In the genomic region with DNA sequence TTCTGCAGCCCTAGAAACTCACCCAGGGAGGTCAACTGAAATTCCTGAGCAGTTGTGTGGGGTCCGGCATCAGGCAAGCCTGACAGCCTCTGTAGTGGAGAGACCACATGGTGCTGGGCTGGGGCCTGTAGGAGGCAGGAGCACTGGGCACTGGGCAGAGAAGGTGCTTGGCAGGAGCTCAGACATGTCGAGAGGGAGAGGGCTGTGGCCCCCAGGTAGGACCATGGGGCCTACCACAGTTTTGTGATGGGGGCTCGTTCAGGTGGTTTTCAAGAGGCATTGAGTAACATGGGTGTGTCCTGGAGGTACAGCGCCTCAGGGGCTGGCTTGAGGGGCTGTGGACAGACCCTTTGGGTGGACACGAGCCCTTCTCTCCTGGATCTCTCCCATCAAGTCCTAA, we compare ENCODE assay signal across 15 cellular contexts. TPM values are rescaled to one million over a fixed set of nuclear protein-coding genes. Genes with fewer than 3 reads are reported as not detected.
DNase-seq lines count a peak whose midpoint lies in the region; ATAC-seq and TF ChIP-seq lines count a peak whose summit lies in the region.
"Had no signal": no experiment of that assay in that cellular context is flagged by ENCODE, and none has a peak within 500 bp of the region (broad histone marks: within the 10 kb centered on the region; RNA-seq: fewer than 3 reads in every experiment).

No MANE protein-coding gene starts in this region.

- H3K4me1 Mint-ChIP-seq in Caco-2 (ENCODE audit: low read depth, unreplicated experiment) (peaks cover 38% of the 10 kb centered on the region), glutamatergic neuron (ENCODE audit: low read depth, unreplicated experiment) (peaks cover 53% of the 10 kb centered on the region)
- no peaks in the 10 kb centered on the region for H3K4me1 Mint-ChIP-seq in activated T-helper 17 cell treated with anti-CD3 and anti-CD28 coated beads, Interleukin-2, amount 50 U/mL, for 72 hours
- H3K4me1 Mint-ChIP-seq: B cell had no signal

- no peaks in the 10 kb centered on the region for H3K9me3 Mint-ChIP-seq in Caco-2 (ENCODE audit: unreplicated experiment)
- H3K9me3 Mint-ChIP-seq in activated T-helper 17 cell treated with anti-CD3 and anti-CD28 coated beads, Interleukin-2, amount 50 U/mL, for 72 hours = no peaks in the 10 kb centered on the region
- peaks cover 8% of the 10 kb centered on the region for H3K9me3 Mint-ChIP-seq in glutamatergic neuron (ENCODE audit: unreplicated experiment)
- H3K9me3 Mint-ChIP-seq: CD8-positive, alpha-beta T cell had no signal

- H2BK5ac ChIP-seq in trophoblast cell (ENCODE audit: low read depth, low read length, poor library complexity) = no peak overlapping the region

- H3K4ac ChIP-seq in trophoblast cell (ENCODE audit: low read depth, low read length) = peak overlapping the region; percentile 12

- H3K9me3 ChIP-seq in Caco-2 = no peaks in the 10 kb centered on the region
- H3K9me3 ChIP-seq in trophoblast cell (ENCODE audit: insufficient read depth, low read depth, low read length) = no peaks in the 10 kb centered on the region

- POLR2A ChIA-PET in Caco-2 (lab: Charles Lee) = no interaction called here

- no peak overlapping the region for H4K8ac ChIP-seq in trophoblast cell (ENCODE audit: low read depth, low read length)

- H3K4me3 ChIP-seq in Caco-2 (ENCODE audit: low read depth, low read length) (no peak overlapping the region), trophoblast cell (ENCODE audit: low read depth, low read length) (no peak overlapping the region)
- H3K4me3 ChIP-seq: BLaER1 treated with 17β-estradiol and CSF1 and Interleukin-3, amounts not matched to agents 10 nM and 100 nM; GM23338 had no signal

- no peak overlapping the region for H4K12ac ChIP-seq in trophoblast cell (ENCODE audit: low read depth, low read length)

- intact Hi-C loops in Caco-2 (cut with micrococcal nuclease; ENCODE audit: unreplicated experiment) = no loop called here

- TF ChIP-seq CTCF in Caco-2 (IDR thresholded peaks at IDR 0.05; ENCODE audit: insufficient read depth in 1 of 2, low read depth in 1 of 2, low read length in 1 of 2, severe bottlenecking in 1 of 2, unreplicated experiment in 1 of 2) (no peak), glutamatergic neuron (IDR thresholded peaks at IDR 0.05; ENCODE audit: partially characterized antibody, unreplicated experiment) (no peak)

- no peak overlapping the region for H2AK5ac ChIP-seq in trophoblast cell (ENCODE audit: low read length)

- H3K27me3 ChIP-seq in Caco-2 (replicated peaks; ENCODE audit: control insufficient read depth, insufficient read depth, low read length) = no peaks in the 10 kb centered on the region
- H3K27me3 ChIP-seq in trophoblast cell (ENCODE audit: insufficient read depth, low read length) = no peaks in the 10 kb centered on the region
- H3K27me3 ChIP-seq: BLaER1 treated with 17β-estradiol and CSF1 and Interleukin-3, amounts not matched to agents 10 nM and 100 nM had no signal

- no TSS peak for BruUV-seq in Caco-2 (replicated peaks; lab: Mats Ljungman, UMichigan)

- H3K4me2 ChIP-seq in trophoblast cell (ENCODE audit: low read length) = no peak overlapping the region
- H3K4me2 ChIP-seq: BLaER1 treated with 17β-estradiol and CSF1 and Interleukin-3, amounts not matched to agents 10 nM and 100 nM; GM23338 had no signal

- H3K14ac ChIP-seq in trophoblast cell (ENCODE audit: low read length) = no peak overlapping the region

- H3K4me3 Mint-ChIP-seq in Caco-2 (ENCODE audit: unreplicated experiment) (no peak overlapping the region), glutamatergic neuron (ENCODE audit: unreplicated experiment) (no peak overlapping the region)
- H3K4me3 Mint-ChIP-seq in activated T-helper 17 cell treated with anti-CD3 and anti-CD28 coated beads, Interleukin-2, amount 50 U/mL, for 72 hours = no peak overlapping the region
- H3K4me3 Mint-ChIP-seq: B cell; CD8-positive, alpha-beta T cell; GM23338; HFFc6 had no signal

- no peak overlapping the region for H3K9ac ChIP-seq in trophoblast cell (ENCODE audit: low read length)
- H3K9ac ChIP-seq: BLaER1 treated with 17β-estradiol and CSF1 and Interleukin-3, amounts not matched to agents 10 nM and 100 nM had no signal

- no peak overlapping the region for H3K18ac ChIP-seq in trophoblast cell (ENCODE audit: low read length)

- no peak overlapping the region for H2AFZ ChIP-seq in trophoblast cell (ENCODE audit: insufficient read depth, low read length, poor library complexity)
- H2AFZ ChIP-seq: GM23338 had no signal

- H3K23ac ChIP-seq in trophoblast cell (ENCODE audit: low read length) = no peak overlapping the region

- H3K27ac Mint-ChIP-seq in Caco-2 (ENCODE audit: unreplicated experiment) (peak overlapping the region; percentile 57), glutamatergic neuron (ENCODE audit: unreplicated experiment) (no peak overlapping the region)
- H3K27ac Mint-ChIP-seq in activated T-helper 17 cell treated with anti-CD3 and anti-CD28 coated beads, Interleukin-2, amount 50 U/mL, for 72 hours = no peak overlapping the region
- H3K27ac Mint-ChIP-seq: B cell; CD8-positive, alpha-beta T cell; GM23338; HFFc6 had no signal

- DNase-seq in Caco-2 (no peak), mesenteric fat pad (ENCODE audit: low spot score) (peak; percentile 84), trophoblast cell (no peak), NCI-H774 (lab: John Stamatoyannopoulos, UW) (no peak), glutamatergic neuron (no peak)
- DNase-seq: CD8-positive, alpha-beta T cell; DMS 273 treated with DMSO at 0.1 percent for 48 hours; DMS53; HCEC 1CT; HFFc6 had no signal

- no CpG with 5 or more reads among the region's 5 CpGs for WGBS in trophoblast cell (ENCODE audit: extremely low coverage, insufficient coverage, insufficient read length)

- H3K36me3 Mint-ChIP-seq in Caco-2 (ENCODE audit: insufficient read depth, unreplicated experiment) = peaks cover 47% of the 10 kb centered on the region
- no peaks in the 10 kb centered on the region for H3K36me3 Mint-ChIP-seq in activated T-helper 17 cell treated with anti-CD3 and anti-CD28 coated beads, Interleukin-2, amount 50 U/mL, for 72 hours (ENCODE audit: low read depth)
- H3K36me3 Mint-ChIP-seq in glutamatergic neuron (ENCODE audit: unreplicated experiment) = no peaks in the 10 kb centered on the region
- H3K36me3 Mint-ChIP-seq: CD8-positive, alpha-beta T cell had no signal

- CTCF ChIA-PET in Caco-2 (lab: Charles Lee) = no interaction called here

- ATAC-seq in activated T-helper 17 cell treated with anti-CD3 and anti-CD28 coated beads, Interleukin-2, amount 50 U/mL, for 72 hours (replicated peaks) = peak; percentile 16
- no peak for ATAC-seq in HG02885 (IDR thresholded peaks at IDR 0.05; ENCODE audit: poor library complexity, unreplicated experiment)
- ATAC-seq: CD8-positive, alpha-beta T cell; GM23338 had no signal

- peaks cover 64% of the 10 kb centered on the region for H3K4me1 ChIP-seq in Caco-2
- peaks cover 35 to 39% of the 10 kb centered on the region in 2 experiments for H3K4me1 ChIP-seq in trophoblast cell (ENCODE audit: control insufficient read depth in 1 of 2, insufficient read depth in 2 of 2, low read length in 2 of 2)
- H3K4me1 ChIP-seq: BLaER1 treated with 17β-estradiol and CSF1 and Interleukin-3, amounts not matched to agents 10 nM and 100 nM had no signal

- no peak overlapping the region for H2BK120ac ChIP-seq in trophoblast cell (ENCODE audit: insufficient read depth, low read length, poor library complexity)

- H4K91ac ChIP-seq in trophoblast cell (ENCODE audit: low read depth, low read length) = peak overlapping the region; percentile 3

- H3K27me3 Mint-ChIP-seq in Caco-2 (ENCODE audit: insufficient read depth, unreplicated experiment) (no peaks in the 10 kb centered on the region), glutamatergic neuron (ENCODE audit: unreplicated experiment) (peaks cover 6% of the 10 kb centered on the region)
- H3K27me3 Mint-ChIP-seq in activated T-helper 17 cell treated with anti-CD3 and anti-CD28 coated beads, Interleukin-2, amount 50 U/mL, for 72 hours = no peaks in the 10 kb centered on the region

- H3K36me3 ChIP-seq in Caco-2 (ENCODE audit: control insufficient read depth, insufficient read depth, low read length) (peaks cover 2% of the 10 kb centered on the region), trophoblast cell (ENCODE audit: control insufficient read depth in 1 of 2, insufficient read depth in 2 of 2, low read length in 2 of 2) (peaks cover 2% of the 10 kb centered on the region in 2 experiments)
- H3K36me3 ChIP-seq: BLaER1 treated with 17β-estradiol and CSF1 and Interleukin-3, amounts not matched to agents 10 nM and 100 nM had no signal

- H3K79me1 ChIP-seq in trophoblast cell (ENCODE audit: low read length) = peaks cover 17% of the 10 kb centered on the region

- no peak overlapping the region for H2BK12ac ChIP-seq in trophoblast cell (ENCODE audit: low read length)

- H3K27ac ChIP-seq in trophoblast cell (ENCODE audit: low read depth, low read length) = no peak overlapping the region
- H3K27ac ChIP-seq: BLaER1 treated with 17β-estradiol and CSF1 and Interleukin-3, amounts not matched to agents 10 nM and 100 nM had no signal

- peaks cover 19% of the 10 kb centered on the region for H3K79me2 ChIP-seq in trophoblast cell (ENCODE audit: control insufficient read depth, insufficient read depth, low read length, poor library complexity)

RNA-seq across cellular contexts. Expression of a gene that starts 15.9 kb away (rescaled TPM):
- total RNA-seq in Caco-2 (2022) (44.9 and 45.5 TPM in 2 replicates), mesenteric fat pad (23.8 TPM), glutamatergic neuron (ENCODE audit: unreplicated experiment) (102 TPM)
- under 1 TPM; 0.13 to 0.45 TPM for total RNA-seq in activated T-helper 17 cell treated with anti-CD3 and anti-CD28 coated beads, Interleukin-2, amount 50 U/mL, for 72 hours
- polyA plus RNA-seq in trophoblast cell (2013) = 29.8 and 31.6 TPM in 2 replicates

Comparison
In these comparisons a context has a peak if more than half of its experiments do, and no peak if none do; other contexts are left out.
1. RNA of a gene that starts 15.9 kb away (total RNA-seq): 102 TPM in glutamatergic neuron (single experiment), 44.9 to 45.5 TPM in Caco-2 and 23.8 TPM in mesenteric fat pad (single experiment); 0.13 to 0.45 TPM in activated T-helper 17 cell treated with anti-CD3 and anti-CD28 coated beads, Interleukin-2, amount 50 U/mL, for 72 hours; every median in the first group is over 10 times any median in the second.